1 cellular context compared by ENCODE assay signal in the genomic region with DNA sequence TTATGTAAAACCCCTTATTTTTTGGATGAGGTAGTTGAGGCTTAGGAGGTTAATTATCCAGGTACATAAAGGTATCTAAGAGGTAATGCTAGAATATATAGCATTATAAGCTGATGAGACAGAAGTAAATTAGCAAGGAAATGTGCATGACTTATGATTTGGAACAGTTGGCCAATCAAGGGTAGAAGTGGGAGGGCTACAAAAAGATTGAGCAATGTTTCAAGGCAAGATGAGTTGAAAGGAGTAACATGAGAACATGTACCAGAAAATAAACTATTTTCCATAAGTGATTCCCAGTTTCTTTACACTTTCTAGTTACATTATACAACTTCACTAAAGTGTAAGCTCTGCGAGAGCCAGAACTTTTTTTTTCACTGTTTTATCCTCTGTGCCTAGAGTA.
TF ChIP-seq lines count a peak whose summit lies in the region.

No MANE protein-coding gene starts in this region.

TF ChIP-seq in GM23338, 12 proteins besides CTCF, POLR2A, EP300 and RAD21 (continued from another document):
- TF ChIP-seq, protein P1, sequence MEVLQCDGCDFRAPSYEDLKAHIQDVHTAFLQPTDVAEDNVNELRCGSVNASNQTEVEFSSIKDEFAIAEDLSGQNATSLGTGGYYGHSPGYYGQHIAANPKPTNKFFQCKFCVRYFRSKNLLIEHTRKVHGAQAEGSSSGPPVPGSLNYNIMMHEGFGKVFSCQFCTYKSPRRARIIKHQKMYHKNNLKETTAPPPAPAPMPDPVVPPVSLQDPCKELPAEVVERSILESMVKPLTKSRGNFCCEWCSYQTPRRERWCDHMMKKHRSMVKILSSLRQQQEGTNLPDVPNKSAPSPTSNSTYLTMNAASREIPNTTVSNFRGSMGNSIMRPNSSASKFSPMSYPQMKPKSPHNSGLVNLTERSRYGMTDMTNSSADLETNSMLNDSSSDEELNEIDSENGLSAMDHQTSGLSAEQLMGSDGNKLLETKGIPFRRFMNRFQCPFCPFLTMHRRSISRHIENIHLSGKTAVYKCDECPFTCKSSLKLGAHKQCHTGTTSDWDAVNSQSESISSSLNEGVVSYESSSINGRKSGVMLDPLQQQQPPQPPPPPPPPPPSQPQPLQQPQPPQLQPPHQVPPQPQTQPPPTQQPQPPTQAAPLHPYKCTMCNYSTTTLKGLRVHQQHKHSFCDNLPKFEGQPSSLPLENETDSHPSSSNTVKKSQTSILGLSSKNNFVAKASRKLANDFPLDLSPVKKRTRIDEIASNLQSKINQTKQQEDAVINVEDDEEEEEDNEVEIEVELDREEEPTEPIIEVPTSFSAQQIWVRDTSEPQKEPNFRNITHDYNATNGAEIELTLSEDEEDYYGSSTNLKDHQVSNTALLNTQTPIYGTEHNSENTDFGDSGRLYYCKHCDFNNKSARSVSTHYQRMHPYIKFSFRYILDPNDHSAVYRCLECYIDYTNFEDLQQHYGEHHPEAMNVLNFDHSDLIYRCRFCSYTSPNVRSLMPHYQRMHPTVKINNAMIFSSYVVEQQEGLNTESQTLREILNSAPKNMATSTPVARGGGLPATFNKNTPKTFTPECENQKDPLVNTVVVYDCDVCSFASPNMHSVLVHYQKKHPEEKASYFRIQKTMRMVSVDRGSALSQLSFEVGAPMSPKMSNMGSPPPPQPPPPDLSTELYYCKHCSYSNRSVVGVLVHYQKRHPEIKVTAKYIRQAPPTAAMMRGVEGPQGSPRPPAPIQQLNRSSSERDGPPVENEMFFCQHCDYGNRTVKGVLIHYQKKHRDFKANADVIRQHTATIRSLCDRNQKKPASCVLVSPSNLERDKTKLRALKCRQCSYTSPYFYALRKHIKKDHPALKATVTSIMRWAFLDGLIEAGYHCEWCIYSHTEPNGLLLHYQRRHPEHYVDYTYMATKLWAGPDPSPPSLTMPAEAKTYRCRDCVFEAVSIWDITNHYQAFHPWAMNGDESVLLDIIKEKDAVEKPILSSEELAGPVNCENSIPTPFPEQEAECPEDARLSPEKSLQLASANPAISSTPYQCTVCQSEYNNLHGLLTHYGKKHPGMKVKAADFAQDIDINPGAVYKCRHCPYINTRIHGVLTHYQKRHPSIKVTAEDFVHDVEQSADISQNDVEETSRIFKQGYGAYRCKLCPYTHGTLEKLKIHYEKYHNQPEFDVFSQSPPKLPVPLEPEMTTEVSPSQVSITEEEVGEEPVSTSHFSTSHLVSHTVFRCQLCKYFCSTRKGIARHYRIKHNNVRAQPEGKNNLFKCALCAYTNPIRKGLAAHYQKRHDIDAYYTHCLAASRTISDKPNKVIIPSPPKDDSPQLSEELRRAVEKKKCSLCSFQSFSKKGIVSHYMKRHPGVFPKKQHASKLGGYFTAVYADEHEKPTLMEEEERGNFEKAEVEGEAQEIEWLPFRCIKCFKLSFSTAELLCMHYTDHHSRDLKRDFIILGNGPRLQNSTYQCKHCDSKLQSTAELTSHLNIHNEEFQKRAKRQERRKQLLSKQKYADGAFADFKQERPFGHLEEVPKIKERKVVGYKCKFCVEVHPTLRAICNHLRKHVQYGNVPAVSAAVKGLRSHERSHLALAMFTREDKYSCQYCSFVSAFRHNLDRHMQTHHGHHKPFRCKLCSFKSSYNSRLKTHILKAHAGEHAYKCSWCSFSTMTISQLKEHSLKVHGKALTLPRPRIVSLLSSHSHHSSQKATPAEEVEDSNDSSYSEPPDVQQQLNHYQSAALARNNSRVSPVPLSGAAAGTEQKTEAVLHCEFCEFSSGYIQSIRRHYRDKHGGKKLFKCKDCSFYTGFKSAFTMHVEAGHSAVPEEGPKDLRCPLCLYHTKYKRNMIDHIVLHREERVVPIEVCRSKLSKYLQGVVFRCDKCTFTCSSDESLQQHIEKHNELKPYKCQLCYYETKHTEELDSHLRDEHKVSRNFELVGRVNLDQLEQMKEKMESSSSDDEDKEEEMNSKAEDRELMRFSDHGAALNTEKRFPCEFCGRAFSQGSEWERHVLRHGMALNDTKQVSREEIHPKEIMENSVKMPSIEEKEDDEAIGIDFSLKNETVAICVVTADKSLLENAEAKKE (CRISPR knock-in tag; IDR thresholded peaks at IDR 0.05) = no peak
- TF ChIP-seq, protein P2, sequence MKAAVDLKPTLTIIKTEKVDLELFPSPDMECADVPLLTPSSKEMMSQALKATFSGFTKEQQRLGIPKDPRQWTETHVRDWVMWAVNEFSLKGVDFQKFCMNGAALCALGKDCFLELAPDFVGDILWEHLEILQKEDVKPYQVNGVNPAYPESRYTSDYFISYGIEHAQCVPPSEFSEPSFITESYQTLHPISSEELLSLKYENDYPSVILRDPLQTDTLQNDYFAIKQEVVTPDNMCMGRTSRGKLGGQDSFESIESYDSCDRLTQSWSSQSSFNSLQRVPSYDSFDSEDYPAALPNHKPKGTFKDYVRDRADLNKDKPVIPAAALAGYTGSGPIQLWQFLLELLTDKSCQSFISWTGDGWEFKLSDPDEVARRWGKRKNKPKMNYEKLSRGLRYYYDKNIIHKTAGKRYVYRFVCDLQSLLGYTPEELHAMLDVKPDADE (IDR thresholded peaks at IDR 0.05) = no peak
- TF ChIP-seq NANOG (IDR thresholded peaks at IDR 0.05; ENCODE audit: borderline replicate concordance) (no peak), EZH2 (IDR thresholded peaks at IDR 0.05; ENCODE audit: low read depth, unreplicated experiment) (no peak), ZNF114 (CRISPR knock-in tag; IDR thresholded peaks at IDR 0.05) (no peak), CREB1 (CRISPR knock-in tag; IDR thresholded peaks at IDR 0.05; ENCODE audit: low read depth) (no peak)
